14 cellular contexts compared by ENCODE assay signal in genomic region chr14:103623308-103623707, GRCh38. TPM values are rescaled to one million over a fixed set of nuclear protein-coding genes. Genes with fewer than 3 reads are reported as not detected.
DNase-seq lines count a peak whose midpoint lies in the region; ATAC-seq, FAIRE-seq and TF ChIP-seq lines count a peak whose summit lies in the region.
"Had no signal": no experiment of that assay in that cellular context is flagged by ENCODE, and none has a peak within 500 bp of the region (broad histone marks: within the 10 kb centered on the region; RNA-seq: fewer than 3 reads in every experiment).

No MANE protein-coding gene starts in this region.

- ATAC-seq in HepG2, result no peak
- no peak for ATAC-seq in right lobe of liver
- ATAC-seq: GM12878 had no signal

- intact Hi-C loops in HepG2 (cut with micrococcal nuclease; ENCODE audit: unreplicated experiment), result no loop called here
- intact Hi-C loops in right lobe of liver (cut with DNase I), result loop anchor here in 1 of 2 donors (10.0 kb wide), 1 partner anchor 49 kb away; no protein-coding TSS in a partner anchor
- intact Hi-C loops in ascending aorta (cut with DNase I), result no loop called here
- intact Hi-C loops in thyroid gland (cut with DNase I), result no loop called here

- no peak for TF ChIP-seq EP300 in HepG2 (IDR thresholded peaks at IDR 0.05; ENCODE audit: low read depth in 2 of 2, low read length in 2 of 2)
- no peak for TF ChIP-seq EP300 in HepG2 (CRISPR knock-in tag; IDR thresholded peaks at IDR 0.05; ENCODE audit: borderline replicate concordance)

- POLR2A ChIA-PET in HepG2 (lab: Yijun Ruan, JAX), result no interaction called here

- H2AFZ ChIP-seq in HepG2 (ENCODE audit: low read length), result no peak overlapping the region

- no peak for FAIRE-seq in HepG2 (lab: Jason Lieb, UNC)
- FAIRE-seq: GM12878, GM18507 had no signal

- no peaks in the 10 kb centered on the region for H3K79me2 ChIP-seq in HepG2 (ENCODE audit: insufficient read depth, low read length)

- TF ChIP-seq RAD21 in HepG2 (CRISPR knock-in tag; IDR thresholded peaks at IDR 0.05), result no peak

- H3K4me1 ChIP-seq in HepG2 (ENCODE audit: insufficient read depth, low read length) (peaks cover 74% of the 10 kb centered on the region), right lobe of liver (peaks cover 0 to 5% (median 0%) of the 10 kb centered on the region in 4 donors), ascending aorta (peaks cover 17 to 23% of the 10 kb centered on the region in 2 donors), thyroid gland (peaks cover 27 to 53% of the 10 kb centered on the region in 2 donors)

- no peak overlapping the region for H3K9ac ChIP-seq in HepG2 (ENCODE audit: insufficient read depth, low read depth, low read length)

- no peak for DNase-seq in HepG2 (ENCODE audit: low spot score)
- DNase-seq in right lobe of liver, result no peak
- DNase-seq in ascending aorta (ENCODE audit: low spot score in 2 of 2), result no peak
- no peak for DNase-seq in thyroid gland
- DNase-seq in OCI-M1 (lab: John Stamatoyannopoulos, UW), result no peak
- DNase-seq in HUDEP-2 (lab: John Stamatoyannopoulos, UW; ENCODE audit: unreplicated experiment in 76 of 76), result no peak
- DNase-seq in inferior parietal cortex (ENCODE audit: extremely low spot score), result no peak
- DNase-seq: C1 segment of cervical spinal cord; CD4-positive, alpha-beta T cell; HCEC 1CT; HFFc6 had no signal

- no peak overlapping the region for H3K4me3 ChIP-seq in HepG2 (replicated peaks in 1 of 3; ENCODE audit: insufficient read depth in 1 of 3, low read depth in 2 of 3, low read length in 3 of 3)
- H3K4me3 ChIP-seq in right lobe of liver, result no peak overlapping the region
- H3K4me3 ChIP-seq in ascending aorta, result no peak overlapping the region
- no peak overlapping the region for H3K4me3 ChIP-seq in thyroid gland (replicated peaks in 1 of 3)

- no peaks in the 10 kb centered on the region for H4K20me1 ChIP-seq in HepG2 (ENCODE audit: insufficient read depth, low read length)

- H3K27ac ChIP-seq in HepG2 (ENCODE audit: extremely low read length, insufficient read depth, low read length) (no peak overlapping the region), right lobe of liver (no peak overlapping the region), ascending aorta (peak overlapping the region; percentile 96 to 99), thyroid gland (peak overlapping the region in 2 of 3 donors; percentile 62 to 99)
- H3K27ac ChIP-seq: 22Rv1 had no signal

- no TSS peak for BruUV-seq in HepG2 (replicated peaks; lab: Mats Ljungman, UMichigan)

- CTCF ChIA-PET in HepG2 (lab: Yijun Ruan, JAX; ENCODE audit: low intra/inter-chr PET ratio, low total read pairs), result no interaction called here

- TF ChIP-seq POLR2A in HepG2 (IDR thresholded peaks at IDR 0.05; ENCODE audit: insufficient read depth in 1 of 2, low read depth in 2 of 2, low read length in 2 of 2) (no peak), right lobe of liver (IDR thresholded peaks at IDR 0.05) (no peak), thyroid gland (IDR thresholded peaks at IDR 0.05) (no peak)

- H3K36me3 ChIP-seq in HepG2 (replicated peaks in 1 of 2; ENCODE audit: control insufficient read depth in 1 of 2, insufficient read depth in 2 of 2, low read length in 2 of 2) (no peaks in the 10 kb centered on the region), right lobe of liver (no peaks in the 10 kb centered on the region), ascending aorta (no peaks in the 10 kb centered on the region), thyroid gland (no peaks in the 10 kb centered on the region)

- peak overlapping the region; percentile 87 for H3K4me2 ChIP-seq in HepG2 (ENCODE audit: low read depth, low read length)

- TF ChIP-seq CTCF in HepG2 (CRISPR knock-in tag; IDR thresholded peaks at IDR 0.05) (no peak), right lobe of liver (IDR thresholded peaks at IDR 0.05) (no peak), ascending aorta (IDR thresholded peaks at IDR 0.05) (no peak), thyroid gland (IDR thresholded peaks at IDR 0.05) (no peak)

- H3K9me3 ChIP-seq in HepG2 (ENCODE audit: low read length) (no peaks in the 10 kb centered on the region), right lobe of liver (no peaks in the 10 kb centered on the region), ascending aorta (no peaks in the 10 kb centered on the region), thyroid gland (no peaks in the 10 kb centered on the region)

- WGBS in HepG2 (ENCODE audit: low lambda C conversion rate), result 11% methylated on average over 4 of the region's 4 CpGs
- 78% methylated on average over 4 of the region's 4 CpGs for WGBS in right lobe of liver (ENCODE audit: insufficient coverage, low coverage, low lambda C conversion rate, missing lambda C conversion rate)
- 74 to 75% methylated on average over 4 of the region's 4 CpGs for WGBS in thyroid gland, 2 donors

- no peaks in the 10 kb centered on the region; a peak in 1 of 5 replicates for H3K27me3 ChIP-seq in HepG2 (ENCODE audit: control insufficient read depth in 1 of 2, insufficient read depth in 2 of 2, low read length in 2 of 2)
- H3K27me3 ChIP-seq in right lobe of liver, result no peaks in the 10 kb centered on the region
- H3K27me3 ChIP-seq in ascending aorta, result no peaks in the 10 kb centered on the region
- H3K27me3 ChIP-seq in thyroid gland, result no peaks in the 10 kb centered on the region

- in situ Hi-C loops in HepG2 (cut with HindIII; ENCODE audit: extremely low pct_ligation_motif_present, low pct_unique_long_range_greater_than_20kb), result no loop called here

TF ChIP-seq in HepG2, 621 proteins besides CTCF, POLR2A, EP300 and RAD21 (continues in another document):
- TF ChIP-seq REL (CRISPR knock-in tag; conservative IDR thresholded peaks at IDR 0.05), result no peak
- no peak for TF ChIP-seq CREB1 (IDR thresholded peaks at IDR 0.05)
- TF ChIP-seq CREB1 (CRISPR knock-in tag; IDR thresholded peaks at IDR 0.05), result no peak
- no peak for TF ChIP-seq STAT6 (CRISPR knock-in tag; IDR thresholded peaks at IDR 0.05; ENCODE audit: borderline replicate concordance)
- no peak for TF ChIP-seq ZNF670 (CRISPR knock-in tag; IDR thresholded peaks at IDR 0.05; ENCODE audit: borderline replicate concordance)

RNA-seq across cellular contexts. Expression of gene KLC1, which starts 5.7 kb away (rescaled TPM):
- total RNA-seq in HepG2 (2016; rRNA removed; fragmentation: Illumina TruSeq; extraction: Trizol), result 57.8 and 63.5 TPM in 2 replicates
- total RNA-seq in HepG2 (2016; cell fraction: cytosol; rRNA removed; fragmentation: Illumina TruSeq; extraction: Trizol; ENCODE audit: low read depth), result 7.9 TPM in 2 replicates
- 54.6 and 66.2 TPM in 2 replicates for total RNA-seq in HepG2 (2016; cell fraction: insoluble cytoplasmic fraction; rRNA removed; fragmentation: Illumina TruSeq; extraction: Trizol)
- total RNA-seq in HepG2 (2016; cell fraction: membrane; rRNA removed; fragmentation: Illumina TruSeq; extraction: Trizol), result 16.0 and 16.3 TPM in 2 replicates
- 62.3 and 79.9 TPM in 2 replicates for total RNA-seq in HepG2 (2016; cell fraction: nucleus; rRNA removed; fragmentation: Illumina TruSeq; extraction: Trizol)
- 53.2 and 61.0 TPM in 2 replicates for polyA plus RNA-seq in HepG2 (2011; rRNA removed)
- 58.4 and 64.7 TPM in 2 replicates for polyA plus RNA-seq in HepG2 (2011; cell fraction: cytosol; rRNA removed)
- polyA plus RNA-seq in HepG2 (2011; cell fraction: nucleus; rRNA removed), result 171 and 186 TPM in 2 replicates
- polyA plus RNA-seq in HepG2 (2012), result 40.1 and 53.2 TPM in 2 replicates
- 3.0 and 3.1 TPM in 2 replicates for polyA plus RNA-seq in HepG2 (2016; cell fraction: cytosol; fragmentation: Illumina TruSeq; extraction: Trizol; ENCODE audit: low read depth)
- polyA plus RNA-seq in HepG2 (2016; cell fraction: insoluble cytoplasmic fraction; fragmentation: Illumina TruSeq; extraction: Trizol; ENCODE audit: low read depth), result 50.1 and 51.1 TPM in 2 replicates
- 7.4 and 9.4 TPM in 2 replicates for polyA plus RNA-seq in HepG2 (2016; cell fraction: membrane; fragmentation: Illumina TruSeq; extraction: Trizol; ENCODE audit: low read depth)
- polyA plus RNA-seq in HepG2 (2016; cell fraction: nucleus; fragmentation: Illumina TruSeq; extraction: Trizol; ENCODE audit: insufficient read depth, low read depth), result 92.4 and 93.3 TPM in 2 replicates
- 45.0 and 49.1 TPM in 2 replicates for polyA minus RNA-seq in HepG2 (2011; rRNA and poly(A)+ RNA removed; ENCODE audit: low replicate concordance)
- polyA minus RNA-seq in HepG2 (2011; cell fraction: cytosol; rRNA and poly(A)+ RNA removed), result 30.6 and 37.7 TPM in 2 replicates
- polyA minus RNA-seq in HepG2 (2011; cell fraction: nucleus; rRNA and poly(A)+ RNA removed), result 152 and 165 TPM in 2 replicates
- 10 to 100 TPM; 45.8 to 78.9 (median 58.0) TPM for total RNA-seq in right lobe of liver
- 302 TPM for total RNA-seq in ascending aorta
- 100 to 1,000 TPM; 236 to 340 (median 281) TPM for total RNA-seq in thyroid gland

Comparison
In these comparisons a context has a peak if more than half of its experiments do, and no peak if none do; other contexts are left out.
1. H3K27ac ChIP-seq: peak in ascending aorta (2 of 2) and thyroid gland (2 of 3); none in HepG2 (single experiment) and right lobe of liver (0 of 3).